ENCODE assay signal across 27 cellular contexts in the genomic region with DNA sequence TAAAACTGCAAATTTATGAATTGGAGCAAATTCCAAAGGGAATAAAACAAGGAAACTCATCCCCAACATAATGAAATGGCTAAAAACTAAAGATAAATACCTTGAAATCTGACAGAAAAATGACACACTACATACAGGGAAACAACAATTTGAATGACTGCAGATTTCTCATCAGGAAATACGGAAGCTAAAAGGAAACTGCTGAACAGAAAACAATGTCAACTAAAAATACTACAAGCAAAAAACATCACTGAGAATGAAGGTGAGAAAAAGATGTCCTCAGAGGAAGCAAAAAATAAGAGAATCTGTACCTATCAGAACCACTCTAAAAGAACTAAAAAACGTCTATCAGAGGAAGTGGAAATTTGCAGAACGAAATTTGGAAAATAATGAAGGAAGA. TPM values are rescaled to one million over a fixed set of nuclear protein-coding genes. Genes with fewer than 3 reads are reported as not detected.
DNase-seq lines count a peak whose midpoint lies in the region; ATAC-seq, FAIRE-seq and TF ChIP-seq lines count a peak whose summit lies in the region.
"Had no signal": no experiment of that assay in that cellular context is flagged by ENCODE, and none has a peak within 500 bp of the region (broad histone marks: within the 10 kb centered on the region; RNA-seq: fewer than 3 reads in every experiment).

No MANE protein-coding gene starts in this region.

- no peaks in the 10 kb centered on the region for H3K4me1 ChIP-seq in CD4-positive, alpha-beta memory T cell (ENCODE audit: insufficient read depth, low read length)

- peak overlapping the region; percentile 34 for H3K27ac Mint-ChIP-seq in T-helper 2 cell treated with Interferon-gamma antibody and Interleukin-4, amounts not matched to agents 5 μg/mL and 100 μg/mL, for 36 hours
- peak overlapping the region in 6 of 7 donors; percentile 27 to 85 (median 80) for H3K27ac Mint-ChIP-seq in CD4-positive, alpha-beta memory T cell
- H3K27ac Mint-ChIP-seq in activated CD8-positive, alpha-beta T cell treated with anti-CD3 and anti-CD28 coated beads for 36 hours = peak overlapping the region; percentile 88
- peak overlapping the region; percentile 1 for H3K27ac Mint-ChIP-seq in mesothelial cell of epicardium
- H3K27ac Mint-ChIP-seq: activated T-helper 2 cell treated with anti-CD3 and anti-CD28 coated beads, Interferon-gamma antibody, Interleukin-2, Interleukin-4, amounts not matched to agents 10 μg/mL and 5 μg/mL and 100 μg/mL, durations not matched to agents 14 hours and 24 hours and 36 hours had no signal

- ATAC-seq in activated CD8-positive, alpha-beta T cell treated with anti-CD3 and anti-CD28 coated beads for 36 hours = peak; percentile 18
- no peak for ATAC-seq in HG03095 (IDR thresholded peaks at IDR 0.05; ENCODE audit: unreplicated experiment)
- ATAC-seq: left ventricle myocardium superior had no signal

- intact Hi-C loops in CD4-positive, alpha-beta memory T cell (cut with micrococcal nuclease) = no loop called here
- intact Hi-C loops in activated CD8-positive, alpha-beta T cell treated with anti-CD3 and anti-CD28 coated beads for 36 hours (cut with micrococcal nuclease) = no loop called here

- no peak overlapping the region for H3K27ac ChIP-seq in CD4-positive, alpha-beta memory T cell (ENCODE audit: low read depth, low read length)
- H3K27ac ChIP-seq in coronary artery = no peak overlapping the region
- H3K27ac ChIP-seq: 22Rv1, KMS-11 had no signal

- DNase-seq in T-helper 2 cell treated with Interferon-gamma antibody and Interleukin-4, amounts not matched to agents 5 μg/mL and 100 μg/mL, for 36 hours (ENCODE audit: low spot score) = no peak
- DNase-seq in T-helper 2 cell = no peak
- no peak for DNase-seq in CD4-positive, alpha-beta memory T cell
- no peak for DNase-seq in activated CD8-positive, alpha-beta T cell treated with anti-CD3 and anti-CD28 coated beads for 36 hours
- no peak for DNase-seq in mesothelial cell of epicardium (ENCODE audit: low spot score in 2 of 2, unreplicated experiment in 2 of 2)
- DNase-seq in coronary artery (ENCODE audit: low spot score) = no peak
- DNase-seq in D721Med (ENCODE audit: insufficient read length, low spot score) = no peak
- DNase-seq: activated CD4-positive, alpha-beta T cell treated with anti-CD3 and anti-CD28 coated beads for 1 hour; amygdala; cortex of kidney; DMS79; islet precursor cell; left ventricle myocardium superior; MV-4-11; NCI-H146; NCI-H510A treated with DMSO at 0.1 percent for 48 hours; NK-92 treated with Interleukin-12 subunit alpha and Interleukin-12 subunit beta, amount 100 ng/mL, for 24 hours; SHP77 treated with DMSO at 0.1 percent for 48 hours; stimulated activated CD8-positive, alpha-beta memory T cell treated with anti-CD3 and anti-CD28 coated beads, Interleukin-4, amount 100 ng/mL, for 48 hours; trophoblast cell had no signal

- CTCF ChIA-PET in CD4-positive, alpha-beta memory T cell (lab: Charles Lee; ENCODE audit: partially characterized antibody) = interaction anchor here (2.1 kb wide), 1 partner anchor 16 kb away, joined by 5 read pairs; no protein-coding TSS in a partner anchor
- CTCF ChIA-PET in activated CD8-positive, alpha-beta T cell treated with anti-CD3 and anti-CD28 coated beads for 36 hours (lab: Charles Lee) = interaction anchor here (1.2 to 1.9 kb wide), 2 partner anchors 50 to 57 kb away, joined by 3 to 5 read pairs; no protein-coding TSS in a partner anchor

- H3K27me3 Mint-ChIP-seq in T-helper 2 cell treated with Interferon-gamma antibody and Interleukin-4, amounts not matched to agents 5 μg/mL and 100 μg/mL, for 36 hours (ENCODE audit: low read depth) = no peaks in the 10 kb centered on the region
- H3K27me3 Mint-ChIP-seq in CD4-positive, alpha-beta memory T cell = no peaks in the 10 kb centered on the region
- H3K27me3 Mint-ChIP-seq in activated CD8-positive, alpha-beta T cell treated with anti-CD3 and anti-CD28 coated beads for 36 hours = no peaks in the 10 kb centered on the region
- H3K27me3 Mint-ChIP-seq in mesothelial cell of epicardium (ENCODE audit: low read depth) = no peaks in the 10 kb centered on the region

- H3K9me3 Mint-ChIP-seq in T-helper 2 cell treated with Interferon-gamma antibody and Interleukin-4, amounts not matched to agents 5 μg/mL and 100 μg/mL, for 36 hours = no peaks in the 10 kb centered on the region
- no peaks in the 10 kb centered on the region for H3K9me3 Mint-ChIP-seq in CD4-positive, alpha-beta memory T cell
- no peaks in the 10 kb centered on the region for H3K9me3 Mint-ChIP-seq in activated CD8-positive, alpha-beta T cell treated with anti-CD3 and anti-CD28 coated beads for 36 hours
- no peaks in the 10 kb centered on the region for H3K9me3 Mint-ChIP-seq in mesothelial cell of epicardium
- H3K9me3 Mint-ChIP-seq: activated T-helper 2 cell treated with anti-CD3 and anti-CD28 coated beads, Interferon-gamma antibody, Interleukin-2, Interleukin-4, amounts not matched to agents 10 μg/mL and 5 μg/mL and 100 μg/mL, durations not matched to agents 14 hours and 24 hours and 36 hours; neural crest cell had no signal

- no peak for FAIRE-seq in D721Med (lab: Jason Lieb, UNC)
- FAIRE-seq: bronchial epithelial cell had no signal

- TF ChIP-seq CTCF in activated CD8-positive, alpha-beta T cell treated with anti-CD3 and anti-CD28 coated beads for 36 hours (IDR thresholded peaks at IDR 0.05) = no peak
- TF ChIP-seq CTCF in mesothelial cell of epicardium (IDR thresholded peaks at IDR 0.05; ENCODE audit: unreplicated experiment) = no peak
- no peak for TF ChIP-seq CTCF in coronary artery (IDR thresholded peaks at IDR 0.05)
- TF ChIP-seq CTCF in D721Med (IDR thresholded peaks at IDR 0.05; ENCODE audit: insufficient read depth, missing control alignments) = no peak

- H3K4me3 Mint-ChIP-seq in T-helper 2 cell treated with Interferon-gamma antibody and Interleukin-4, amounts not matched to agents 5 μg/mL and 100 μg/mL, for 36 hours = no peak overlapping the region
- H3K4me3 Mint-ChIP-seq in CD4-positive, alpha-beta memory T cell = peak overlapping the region in 1 of 8 donors; percentile 9
- H3K4me3 Mint-ChIP-seq in activated CD8-positive, alpha-beta T cell treated with anti-CD3 and anti-CD28 coated beads for 36 hours = no peak overlapping the region
- no peak overlapping the region for H3K4me3 Mint-ChIP-seq in mesothelial cell of epicardium
- H3K4me3 Mint-ChIP-seq: neural crest cell had no signal

- no peaks in the 10 kb centered on the region for H3K27me3 ChIP-seq in CD4-positive, alpha-beta memory T cell (ENCODE audit: insufficient read depth, low read length)

- H3K4me3 ChIP-seq in CD4-positive, alpha-beta memory T cell (ENCODE audit: low read length in 2 of 2) = no peak overlapping the region
- H3K4me3 ChIP-seq in coronary artery = no peak overlapping the region

- peaks cover 12% of the 10 kb centered on the region for H3K4me1 Mint-ChIP-seq in T-helper 2 cell treated with Interferon-gamma antibody and Interleukin-4, amounts not matched to agents 5 μg/mL and 100 μg/mL, for 36 hours (ENCODE audit: low read depth)
- H3K4me1 Mint-ChIP-seq in CD4-positive, alpha-beta memory T cell = peaks cover 17 to 35% (median 19%) of the 10 kb centered on the region in 4 donors
- peaks cover 40% of the 10 kb centered on the region for H3K4me1 Mint-ChIP-seq in activated CD8-positive, alpha-beta T cell treated with anti-CD3 and anti-CD28 coated beads for 36 hours (ENCODE audit: low read depth)
- H3K4me1 Mint-ChIP-seq in mesothelial cell of epicardium = no peaks in the 10 kb centered on the region
- H3K4me1 Mint-ChIP-seq: neural crest cell had no signal

- POLR2A ChIA-PET in CD4-positive, alpha-beta memory T cell (lab: Charles Lee; ENCODE audit: partially characterized antibody) = interaction anchor here (1.6 kb wide), 1 partner anchor 40 kb away, joined by 5 read pairs; no protein-coding TSS in a partner anchor
- POLR2A ChIA-PET in activated CD8-positive, alpha-beta T cell treated with anti-CD3 and anti-CD28 coated beads for 36 hours (lab: Charles Lee) = no interaction called here

- peaks cover 24% of the 10 kb centered on the region for H3K36me3 ChIP-seq in CD4-positive, alpha-beta memory T cell (ENCODE audit: insufficient read depth, low read length)

- no peaks in the 10 kb centered on the region for H3K9me3 ChIP-seq in CD4-positive, alpha-beta memory T cell (ENCODE audit: control insufficient read depth in 1 of 2, low read length in 2 of 2)

- H3K36me3 Mint-ChIP-seq in T-helper 2 cell treated with Interferon-gamma antibody and Interleukin-4, amounts not matched to agents 5 μg/mL and 100 μg/mL, for 36 hours (ENCODE audit: low read depth) = peaks cover 52% of the 10 kb centered on the region
- peaks cover 32 to 55% of the 10 kb centered on the region in 2 donors for H3K36me3 Mint-ChIP-seq in CD4-positive, alpha-beta memory T cell
- H3K36me3 Mint-ChIP-seq in activated CD8-positive, alpha-beta T cell treated with anti-CD3 and anti-CD28 coated beads for 36 hours (ENCODE audit: low read depth) = peaks cover 50% of the 10 kb centered on the region
- H3K36me3 Mint-ChIP-seq in mesothelial cell of epicardium = peaks cover 5% of the 10 kb centered on the region

RNA-seq across cellular contexts. Expression of a gene that starts 39.5 kb away (rescaled TPM):
- 10 to 100 TPM; 10.5 to 11.8 TPM for total RNA-seq in CD4-positive, alpha-beta memory T cell
- polyA plus RNA-seq in CD4-positive, alpha-beta memory T cell = 1 to 10 TPM in 1 of 2 donors, under 1 TPM in 1; 0.25 to 1.6 TPM
- total RNA-seq in activated CD8-positive, alpha-beta T cell treated with anti-CD3 and anti-CD28 coated beads for 36 hours = 1 to 10 TPM; 8.4 to 9.5 TPM
- total RNA-seq in mesothelial cell of epicardium = 9.3 to 11.7 TPM (median 10.2 TPM) in 3 replicates

RNA-seq across cellular contexts. Expression of a gene that starts 39.9 kb away (rescaled TPM):
- total RNA-seq in CD4-positive, alpha-beta memory T cell = 100 to 1,000 TPM; 118 to 124 TPM
- 10 to 100 TPM; 13.4 to 30.6 TPM for polyA plus RNA-seq in CD4-positive, alpha-beta memory T cell
- 100 to 1,000 TPM; 181 to 188 TPM for total RNA-seq in activated CD8-positive, alpha-beta T cell treated with anti-CD3 and anti-CD28 coated beads for 36 hours
- total RNA-seq in mesothelial cell of epicardium = 62.6 to 72.8 TPM (median 66.5 TPM) in 3 replicates

RNA-seq across cellular contexts. Expression of a gene that starts 45.7 kb away (rescaled TPM):
- total RNA-seq in CD4-positive, alpha-beta memory T cell = 100 to 1,000 TPM; 310 to 316 TPM
- 10 to 100 TPM; 74.9 to 90.5 TPM for polyA plus RNA-seq in CD4-positive, alpha-beta memory T cell
- total RNA-seq in activated CD8-positive, alpha-beta T cell treated with anti-CD3 and anti-CD28 coated beads for 36 hours = 100 to 1,000 TPM; 109 TPM
- 48.7 to 51.5 TPM (median 50.0 TPM) in 3 replicates for total RNA-seq in mesothelial cell of epicardium

RNA-seq across cellular contexts. Expression of a gene that starts 59.9 kb away (rescaled TPM):
- under 1 TPM in 1 of 2 experiments, not detected in 1; 0.36 TPM for total RNA-seq in CD4-positive, alpha-beta memory T cell
- not detected for polyA plus RNA-seq in CD4-positive, alpha-beta memory T cell
- total RNA-seq in activated CD8-positive, alpha-beta T cell treated with anti-CD3 and anti-CD28 coated beads for 36 hours = under 1 TPM; 0.36 TPM
- total RNA-seq in mesothelial cell of epicardium = 3.7 to 4.4 TPM (median 3.9 TPM) in 3 replicates
- total RNA-seq: fibroblast of lung had no signal

Comparison
In these comparisons a context has a peak if more than half of its experiments do, and no peak if none do; other contexts are left out.
1. H3K27ac Mint-ChIP-seq: peak in every context shown above with its lines; median percentile 88 in activated CD8-positive, alpha-beta T cell treated with anti-CD3 and anti-CD28 coated beads for 36 hours; 80 in CD4-positive, alpha-beta memory T cell; 34 in T-helper 2 cell treated with Interferon-gamma antibody and Interleukin-4, amounts not matched to agents 5 μg/mL and 100 μg/mL, for 36 hours; 1 in mesothelial cell of epicardium.